Comparison of ENCODE assay signal across 29 cellular contexts in the genomic region with DNA sequence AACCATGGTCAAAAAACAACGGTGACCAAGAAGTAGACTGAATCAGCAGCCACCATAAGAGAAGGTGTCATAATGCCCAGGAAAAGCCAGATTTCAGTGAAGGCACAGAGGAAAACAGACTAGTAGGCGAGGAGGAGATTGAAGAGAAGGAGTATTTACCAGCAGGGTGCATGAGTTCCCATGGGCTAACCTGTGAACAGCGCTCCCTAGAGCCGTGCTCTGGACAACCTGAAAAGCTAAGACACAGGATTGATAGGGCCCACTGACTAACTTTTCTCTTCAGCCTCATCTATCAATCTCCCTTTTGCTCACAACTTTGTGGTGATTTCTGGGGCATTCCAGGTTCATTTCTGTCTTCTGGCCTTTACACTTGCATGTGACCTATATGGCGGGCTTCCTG. TPM values are rescaled to one million over a fixed set of nuclear protein-coding genes. Genes with fewer than 3 reads are reported as not detected.
"Had no signal": no experiment of that assay in that cellular context is flagged by ENCODE, and none has a peak within 500 bp of the region (broad histone marks: within the 10 kb centered on the region; RNA-seq: fewer than 3 reads in every experiment).

No MANE protein-coding gene starts in this region.

- H3K27me3 Mint-ChIP-seq: activated B cell treated with CpG ODN at 0.5 μM for 24 hours; activated CD4-positive, alpha-beta memory T cell treated with anti-CD3 and anti-CD28 coated beads for 36 hours; central memory CD8-positive, alpha-beta T cell; effector memory CD8-positive, alpha-beta T cell; memory B cell; naive B cell; T-cell had no signal

- H3K4me1 Mint-ChIP-seq: naive B cell had no signal

- H3K4me3 Mint-ChIP-seq: activated B cell treated with CpG ODN at 0.5 μM for 24 hours; activated CD4-positive, alpha-beta memory T cell treated with anti-CD3 and anti-CD28 coated beads for 36 hours; activated CD8-positive, alpha-beta memory T cell treated with anti-CD3 and anti-CD28 coated beads, Interleukin-2, amount 10 ng/mL, durations not matched to agents 7 days and 5 days; central memory CD8-positive, alpha-beta T cell; effector memory CD8-positive, alpha-beta T cell; memory B cell; naive B cell; T-cell had no signal

- H3K27me3 ChIP-seq: breast epithelium, dorsolateral prefrontal cortex, esophagus muscularis mucosa, gastrocnemius medialis, spleen, thyroid gland, upper lobe of right lung had no signal

- ATAC-seq: activated CD8-positive, alpha-beta memory T cell treated with anti-CD3 and anti-CD28 coated beads, Interleukin-2, amount 10 ng/mL, durations not matched to agents 7 days and 5 days; effector memory CD8-positive, alpha-beta T cell; gastrocnemius medialis; left colon; mucosa of descending colon; T-cell; upper lobe of right lung had no signal

- H3K27ac Mint-ChIP-seq: activated B cell treated with CpG ODN at 0.5 μM for 24 hours; activated CD4-positive, alpha-beta memory T cell treated with anti-CD3 and anti-CD28 coated beads for 36 hours; activated CD8-positive, alpha-beta memory T cell treated with anti-CD3 and anti-CD28 coated beads, Interleukin-2, amount 10 ng/mL, durations not matched to agents 7 days and 5 days; activated naive CD4-positive, alpha-beta T cell treated with anti-CD3 and anti-CD28 coated beads, Interleukin-2, amount 50 U/mL, for 72 hours; effector memory CD8-positive, alpha-beta T cell; memory B cell; progenitor cell of endocrine pancreas; T-cell had no signal

- H3K9me3 Mint-ChIP-seq: activated B cell treated with CpG ODN at 0.5 μM for 24 hours; activated CD4-positive, alpha-beta memory T cell treated with anti-CD3 and anti-CD28 coated beads for 36 hours; activated naive CD4-positive, alpha-beta T cell treated with anti-CD3 and anti-CD28 coated beads, Interleukin-2, amount 50 U/mL, for 72 hours; central memory CD8-positive, alpha-beta T cell; effector memory CD8-positive, alpha-beta T cell; memory B cell; naive B cell; T-cell had no signal

- H3K27ac ChIP-seq: breast epithelium, dorsolateral prefrontal cortex, esophagus muscularis mucosa, gastrocnemius medialis, spleen, thyroid gland, upper lobe of right lung had no signal

- H3K4me1 ChIP-seq: breast epithelium, gastrocnemius medialis, thyroid gland, upper lobe of right lung had no signal

- DNase-seq: activated B cell treated with CpG ODN at 0.5 μM for 24 hours; activated CD4-positive, alpha-beta memory T cell treated with anti-CD3 and anti-CD28 coated beads for 36 hours; activated CD4-positive, alpha-beta T cell treated with anti-CD3 and anti-CD28 coated beads for 48 hours; activated CD8-positive, alpha-beta memory T cell treated with anti-CD3 and anti-CD28 coated beads, Interleukin-2, amount 10 ng/mL, durations not matched to agents 7 days and 5 days; dorsolateral prefrontal cortex; effector memory CD8-positive, alpha-beta T cell; gastrocnemius medialis; hippocampal formation; islet precursor cell; left colon; mucosa of descending colon; naive B cell; retina; spleen; stimulated activated CD4-positive, alpha-beta T cell treated with anti-CD3 and anti-CD28 coated beads, Interleukin-4, amount 100 ng/mL, for 1 hour; stimulated activated naive CD4-positive, alpha-beta T cell; substantia nigra; T-cell; thyroid gland; upper lobe of right lung had no signal

- H3K4me3 ChIP-seq: breast epithelium, dorsolateral prefrontal cortex, esophagus muscularis mucosa, gastrocnemius medialis, mucosa of descending colon, spleen, thyroid gland, upper lobe of right lung had no signal

- H3K36me3 ChIP-seq: breast epithelium, esophagus muscularis mucosa, gastrocnemius medialis, spleen, thyroid gland, upper lobe of right lung had no signal

- H3K9me3 ChIP-seq: breast epithelium, esophagus muscularis mucosa, gastrocnemius medialis, mucosa of descending colon, spleen, thyroid gland, upper lobe of right lung had no signal

- H3K36me3 Mint-ChIP-seq: activated CD4-positive, alpha-beta memory T cell treated with anti-CD3 and anti-CD28 coated beads for 36 hours; activated CD8-positive, alpha-beta memory T cell treated with anti-CD3 and anti-CD28 coated beads, Interleukin-2, amount 10 ng/mL, durations not matched to agents 7 days and 5 days; activated naive CD4-positive, alpha-beta T cell treated with anti-CD3 and anti-CD28 coated beads, Interleukin-2, amount 50 U/mL, for 72 hours; memory B cell; naive B cell; T-cell had no signal

RNA-seq across cellular contexts. Expression of gene ANKRD22, which starts 12.9 kb away (rescaled TPM):
- total RNA-seq: activated B cell treated with CpG ODN at 0.5 μM for 24 hours, astrocyte, esophagus muscularis mucosa, gastrocnemius medialis, progenitor cell of endocrine pancreas, T-cell, thyroid gland had no signal

RNA-seq across cellular contexts. Expression of gene LIPM, which starts 36.2 kb away (rescaled TPM):
- total RNA-seq: activated B cell treated with CpG ODN at 0.5 μM for 24 hours; activated CD4-positive, alpha-beta memory T cell treated with anti-CD3 and anti-CD28 coated beads for 36 hours; activated CD8-positive, alpha-beta memory T cell treated with anti-CD3 and anti-CD28 coated beads, Interleukin-2, amount 10 ng/mL, durations not matched to agents 7 days and 5 days; activated naive CD4-positive, alpha-beta T cell treated with anti-CD3 and anti-CD28 coated beads, Interleukin-2, amount 50 U/mL, for 72 hours; astrocyte; breast epithelium; dorsolateral prefrontal cortex; esophagus muscularis mucosa; gastrocnemius medialis; left colon; mucosa of descending colon; omental fat pad; progenitor cell of endocrine pancreas; spleen; T-cell; thyroid gland; upper lobe of right lung had no signal
- polyA plus RNA-seq: neural cell, spleen had no signal
